8 cellular contexts compared by ENCODE assay signal in the genomic region with DNA sequence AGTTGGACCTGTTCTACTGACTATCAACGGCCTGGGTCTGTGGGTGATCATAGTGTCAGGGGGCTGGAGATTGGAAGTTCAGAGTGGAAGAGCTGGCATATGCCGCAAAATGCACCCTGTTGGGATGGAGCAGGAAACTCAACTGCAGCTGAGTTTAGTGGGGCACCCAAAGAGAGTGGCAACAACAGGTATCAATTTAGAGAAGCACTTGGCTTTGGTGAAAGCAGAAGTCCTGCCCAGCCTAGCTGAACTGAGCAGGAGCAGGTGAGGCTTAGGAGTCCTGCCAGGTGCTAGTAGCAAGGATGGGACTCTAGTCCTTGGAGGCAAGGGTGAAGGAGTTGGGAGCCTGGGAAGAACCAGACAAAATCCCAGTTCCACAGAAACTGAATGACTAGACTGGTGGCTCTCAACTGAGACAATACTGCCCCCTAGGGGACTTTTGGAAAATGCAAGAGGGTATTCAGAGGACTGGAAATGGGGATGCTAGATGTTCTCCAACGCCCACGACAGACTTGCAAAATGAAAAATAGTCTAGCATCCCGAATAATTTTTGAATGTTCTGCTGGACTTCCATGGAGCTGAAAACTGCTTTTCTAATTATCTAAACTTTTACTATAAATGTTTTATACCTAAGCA. TPM values are rescaled to one million over a fixed set of nuclear protein-coding genes. Genes with fewer than 3 reads are reported as not detected.
DNase-seq lines count a peak whose midpoint lies in the region; ATAC-seq and TF ChIP-seq lines count a peak whose summit lies in the region.

No MANE protein-coding gene starts in this region.

- no peaks in the 10 kb centered on the region for H3K27me3 Mint-ChIP-seq in activated naive CD4-positive, alpha-beta T cell treated with anti-CD3 and anti-CD28 coated beads for 36 hours (ENCODE audit: low read depth)

- H3K9me3 Mint-ChIP-seq in activated naive CD4-positive, alpha-beta T cell treated with anti-CD3 and anti-CD28 coated beads for 36 hours, result no peaks in the 10 kb centered on the region

- CTCF ChIA-PET in activated naive CD4-positive, alpha-beta T cell treated with anti-CD3 and anti-CD28 coated beads for 36 hours (lab: Charles Lee), result interaction anchor here (0.6 to 14.9 kb wide), 11 partner anchors 11 to 321 kb away, joined by 3 to 374 read pairs (median 4); no protein-coding TSS in a partner anchor

- DNase-seq in stimulated activated CD4-positive, alpha-beta T cell treated with anti-CD3 and anti-CD28 coated beads, Interleukin-12 subunit alpha, Interleukin-12 subunit beta, amount 100 ng/mL, for 4 hours, result peak; percentile 5
- no peak for DNase-seq in stimulated activated CD4-positive, alpha-beta T cell treated with anti-CD3 and anti-CD28 coated beads, Interleukin-4, amount 100 ng/mL, for 1 hour
- DNase-seq in RKO (ENCODE audit: low spot score) (peak; percentile 75), glomerular endothelial cell (ENCODE audit: extremely low read depth, low read depth, low spot score) (peak; percentile 31), retina (peak; percentile 56)
- peak; percentile 50 for DNase-seq in activated naive CD4-positive, alpha-beta T cell treated with anti-CD3 and anti-CD28 coated beads for 36 hours

- H3K4me1 Mint-ChIP-seq in activated naive CD4-positive, alpha-beta T cell treated with anti-CD3 and anti-CD28 coated beads for 36 hours (ENCODE audit: low read depth), result peaks cover 4% of the 10 kb centered on the region

- intact Hi-C loops in activated naive CD4-positive, alpha-beta T cell treated with anti-CD3 and anti-CD28 coated beads for 36 hours (cut with micrococcal nuclease), result loop anchor here (1.0 to 2.0 kb wide), 3 partner anchors 91 to 252 kb away; no protein-coding TSS in a partner anchor

- peak; percentile 73 for TF ChIP-seq RAD21 in Ishikawa (IDR thresholded peaks at IDR 0.05; ENCODE audit: low read depth)

- TF ChIP-seq EP300 in Ishikawa (IDR thresholded peaks at IDR 0.05; ENCODE audit: borderline replicate concordance), result no peak

- no peaks in the 10 kb centered on the region for H3K36me3 Mint-ChIP-seq in activated naive CD4-positive, alpha-beta T cell treated with anti-CD3 and anti-CD28 coated beads for 36 hours (ENCODE audit: low read depth)

- ATAC-seq in GM21367 (IDR thresholded peaks at IDR 0.05; ENCODE audit: unreplicated experiment), result no peak

- H3K4me3 Mint-ChIP-seq in activated naive CD4-positive, alpha-beta T cell treated with anti-CD3 and anti-CD28 coated beads for 36 hours, result no peak overlapping the region

- no peak overlapping the region for H3K27ac Mint-ChIP-seq in activated naive CD4-positive, alpha-beta T cell treated with anti-CD3 and anti-CD28 coated beads for 36 hours

TF ChIP-seq in Ishikawa, 13 proteins besides CTCF, POLR2A, EP300 and RAD21:
- TF ChIP-seq, protein P1, sequence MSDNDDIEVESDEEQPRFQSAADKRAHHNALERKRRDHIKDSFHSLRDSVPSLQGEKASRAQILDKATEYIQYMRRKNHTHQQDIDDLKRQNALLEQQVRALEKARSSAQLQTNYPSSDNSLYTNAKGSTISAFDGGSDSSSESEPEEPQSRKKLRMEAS (IDR thresholded peaks at IDR 0.05), result no peak
- TF ChIP-seq TCF12 (IDR thresholded peaks at IDR 0.05; ENCODE audit: low read depth), result no peak
- no peak for TF ChIP-seq NFIC (IDR thresholded peaks at IDR 0.05)
- no peak for TF ChIP-seq ZBTB7A (IDR thresholded peaks at IDR 0.05; ENCODE audit: low read depth)

RNA-seq across cellular contexts. Expression of gene RTL9, which starts 49.4 kb away (rescaled TPM):
- total RNA-seq in activated naive CD4-positive, alpha-beta T cell treated with anti-CD3 and anti-CD28 coated beads for 36 hours, result not detected
- not detected in 2 replicates for total RNA-seq in glomerular endothelial cell
